17 cellular contexts compared by ENCODE assay signal in the genomic region with DNA sequence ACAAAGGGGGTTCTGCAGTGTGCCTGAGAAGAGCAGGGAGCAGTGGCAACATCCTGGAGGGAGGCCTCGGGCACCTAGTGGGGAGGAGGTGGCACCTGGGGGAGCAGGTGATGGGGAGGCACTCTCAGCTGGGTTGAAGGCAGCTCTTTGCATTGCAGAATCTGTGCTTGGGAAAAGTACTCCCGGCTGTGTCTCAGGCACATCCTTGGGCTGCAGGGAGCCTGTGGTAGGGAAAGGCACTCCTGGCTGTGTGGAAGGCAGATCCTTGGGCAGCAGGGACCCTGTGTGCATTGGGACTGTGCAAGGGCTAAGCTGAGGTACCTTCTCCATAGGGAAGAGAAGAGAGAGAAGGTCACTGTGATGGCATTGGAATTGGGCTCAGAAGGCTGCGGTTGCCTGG. TPM values are rescaled to one million over a fixed set of nuclear protein-coding genes. Genes with fewer than 3 reads are reported as not detected.
DNase-seq lines count a peak whose midpoint lies in the region; ATAC-seq and TF ChIP-seq lines count a peak whose summit lies in the region.
"Had no signal": no experiment of that assay in that cellular context is flagged by ENCODE, and none has a peak within 500 bp of the region (broad histone marks: within the 10 kb centered on the region; RNA-seq: fewer than 3 reads in every experiment).

No MANE protein-coding gene starts in this region.

- H3K27me3 ChIP-seq in right atrium auricular region (no peaks in the 10 kb centered on the region), sigmoid colon (no peaks in the 10 kb centered on the region)
- H3K27me3 ChIP-seq: BLaER1 had no signal

- H3K27ac ChIP-seq in right atrium auricular region (no peak overlapping the region), sigmoid colon (no peak overlapping the region)
- H3K27ac ChIP-seq: BLaER1, HL-60, RWPE1 had no signal

- TF ChIP-seq EP300 in sigmoid colon (IDR thresholded peaks at IDR 0.05), result no peak

- H3K4me1 ChIP-seq in right atrium auricular region (no peaks in the 10 kb centered on the region), sigmoid colon (no peaks in the 10 kb centered on the region)

- no peak for ATAC-seq in left cardiac atrium
- no peak for ATAC-seq in HG03442 (IDR thresholded peaks at IDR 0.05; ENCODE audit: unreplicated experiment)
- no peak for ATAC-seq in GM18909 (IDR thresholded peaks at IDR 0.05; ENCODE audit: poor library complexity, unreplicated experiment)
- no peak for ATAC-seq in left colon

- intact Hi-C loops in left cardiac atrium (cut with DNase I) (no loop called here), sigmoid colon (cut with DNase I) (no loop called here), left colon (cut with DNase I, micrococcal nuclease) (no loop called here)

- peaks cover 0 to 4% of the 10 kb centered on the region in 2 donors for H3K9me3 ChIP-seq in right atrium auricular region
- H3K9me3 ChIP-seq in sigmoid colon, result no peaks in the 10 kb centered on the region

- 76 to 86% methylated on average over 3 of the region's 3 CpGs for WGBS in sigmoid colon, 2 donors

- DNase-seq in right atrium auricular region (ENCODE audit: low spot score), result peak; percentile 49
- no peak for DNase-seq in left cardiac atrium
- DNase-seq in ecto neural progenitor cell (ENCODE audit: low spot score), result peak; percentile 32
- DNase-seq in sigmoid colon, result peak; percentile 37
- no peak for DNase-seq in left colon
- DNase-seq: GOT3, HFFc6, NCI-H146, NCI-H2081 treated with DMSO at 0.1 percent for 48 hours, NCI-H2227 treated with DMSO at 0.1 percent for 48 hours, NCI-H526, OCI-M1 had no signal

- TF ChIP-seq CTCF in right atrium auricular region (IDR thresholded peaks at IDR 0.05) (no peak), sigmoid colon (IDR thresholded peaks at IDR 0.05) (no peak)

- H3K4me3 ChIP-seq in right atrium auricular region (no peak overlapping the region), sigmoid colon (no peak overlapping the region)
- H3K4me3 ChIP-seq: BLaER1 had no signal

- no peaks in the 10 kb centered on the region for H3K36me3 ChIP-seq in right atrium auricular region
- H3K36me3 ChIP-seq in sigmoid colon, result no peaks in the 10 kb centered on the region

- TF ChIP-seq POLR2A in sigmoid colon (IDR thresholded peaks at IDR 0.05), result no peak

RNA-seq across cellular contexts. Expression of a gene that starts 52.8 kb away (rescaled TPM):
- not detected for total RNA-seq in right atrium auricular region
- total RNA-seq in left cardiac atrium, result not detected
- total RNA-seq in sigmoid colon, result not detected
- polyA plus RNA-seq in sigmoid colon, result not detected
- not detected for total RNA-seq in left colon
- total RNA-seq: HFFc6 had no signal

Comparison
In these comparisons a context has a peak if more than half of its experiments do, and no peak if none do; other contexts are left out.
1. DNase-seq: peak in right atrium auricular region (single experiment), ecto neural progenitor cell (single experiment) and sigmoid colon (single experiment); none in left cardiac atrium (single experiment) and left colon (0 of 2).